1 cellular context compared by ENCODE assay signal in genomic region chr5:17343675-17344074, GRCh38.
A peak's percentile ranks its signal among the peaks of the same experiment; 100 is the strongest.
TF ChIP-seq lines count a peak whose summit lies in the region.

No MANE protein-coding gene starts in this region.

TF ChIP-seq in HEK293, 187 proteins besides CTCF, POLR2A, EP300 and RAD21 (continued from another document and continues in another):
- peak; percentile 78 for TF ChIP-seq ZNF639 (tag by site-specific recombination; IDR thresholded peaks at IDR 0.05)
- no peak for TF ChIP-seq ZNF768 (tag by site-specific recombination; IDR thresholded peaks at IDR 0.05)
- no peak for TF ChIP-seq ZBTB1 (tag by site-specific recombination; IDR thresholded peaks at IDR 0.05)
- TF ChIP-seq ZNF214 (tag by site-specific recombination; IDR thresholded peaks at IDR 0.05; ENCODE audit: borderline replicate concordance): no peak
- TF ChIP-seq ZNF423 (tag by site-specific recombination; IDR thresholded peaks at IDR 0.05): no peak
- TF ChIP-seq KLF10 (tag by site-specific recombination; IDR thresholded peaks at IDR 0.05): no peak
- TF ChIP-seq ZNF221 (tag by site-specific recombination; IDR thresholded peaks at IDR 0.05; ENCODE audit: borderline replicate concordance): no peak
- no peak for TF ChIP-seq HOXA7 (CRISPR knock-in tag; IDR thresholded peaks at IDR 0.05; ENCODE audit: borderline replicate concordance)
- TF ChIP-seq BCL6B (tag by site-specific recombination; IDR thresholded peaks at IDR 0.05): peak; percentile 43; the same call in 1 of the 2 replicates
- 0 out of 2 replicates have a peak, but pooled peaks have one; percentile 15 for TF ChIP-seq ZNF335 (tag by site-specific recombination; conservative IDR thresholded peaks at IDR 0.05)
- no peak for TF ChIP-seq PRDM4 (tag by site-specific recombination; IDR thresholded peaks at IDR 0.05)
- no peak for TF ChIP-seq ZNF747 (tag by site-specific recombination; IDR thresholded peaks at IDR 0.05)
- TF ChIP-seq PRDM1 (tag by site-specific recombination; IDR thresholded peaks at IDR 0.05): no peak
- TF ChIP-seq MZF1 (tag by site-specific recombination; IDR thresholded peaks at IDR 0.05; ENCODE audit: borderline replicate concordance): no peak
- no peak for TF ChIP-seq ZNF449 (tag by site-specific recombination; IDR thresholded peaks at IDR 0.05)
- no peak for TF ChIP-seq ZNF548 (tag by site-specific recombination; IDR thresholded peaks at IDR 0.05)
- no peak for TF ChIP-seq KLF9 (tag by site-specific recombination; IDR thresholded peaks at IDR 0.05; ENCODE audit: low read depth)
- peak; percentile 34; the same call in 1 of the 2 replicates for TF ChIP-seq OSR2 (tag by site-specific recombination; IDR thresholded peaks at IDR 0.05)
- TF ChIP-seq ZNF398 (tag by site-specific recombination; IDR thresholded peaks at IDR 0.05): 0 out of 2 replicates have a peak, but pooled peaks have one; percentile 15
- no peak for TF ChIP-seq ZNF530 (tag by site-specific recombination; IDR thresholded peaks at IDR 0.05; ENCODE audit: low read depth)
- no peak for TF ChIP-seq ZBTB21 (tag by site-specific recombination; IDR thresholded peaks at IDR 0.05)
- TF ChIP-seq ZBTB20 (tag by site-specific recombination; IDR thresholded peaks at IDR 0.05): no peak
- TF ChIP-seq ZNF501 (tag by site-specific recombination; IDR thresholded peaks at IDR 0.05): no peak
- TF ChIP-seq ZNF19 (tag by site-specific recombination; IDR thresholded peaks at IDR 0.05; ENCODE audit: low read depth): no peak
- no peak for TF ChIP-seq ZNF341 (tag by site-specific recombination; IDR thresholded peaks at IDR 0.05; ENCODE audit: low read depth)
- no peak for TF ChIP-seq GLIS1 (tag by site-specific recombination; IDR thresholded peaks at IDR 0.05)
- no peak for TF ChIP-seq ZNF560 (tag by site-specific recombination; IDR thresholded peaks at IDR 0.05; ENCODE audit: borderline replicate concordance)
- TF ChIP-seq ZNF600 (tag by site-specific recombination; IDR thresholded peaks at IDR 0.05): peak; percentile 62; the same call in 1 of the 2 replicates
- TF ChIP-seq PRDM6 (tag by site-specific recombination; IDR thresholded peaks at IDR 0.05): peak; percentile 92
- TF ChIP-seq ZSCAN4 (tag by site-specific recombination; IDR thresholded peaks at IDR 0.05): no peak
- TF ChIP-seq ZNF707 (tag by site-specific recombination; IDR thresholded peaks at IDR 0.05): no peak
- TF ChIP-seq BCL11A (tag by site-specific recombination; IDR thresholded peaks at IDR 0.05; ENCODE audit: low read depth): no peak
- TF ChIP-seq ZNF585B (tag by site-specific recombination; IDR thresholded peaks at IDR 0.05): no peak
- no peak for TF ChIP-seq ZNF777 (tag by site-specific recombination; IDR thresholded peaks at IDR 0.05; ENCODE audit: borderline replicate concordance)
- peak; percentile 75 for TF ChIP-seq ZNF629 (tag by site-specific recombination; IDR thresholded peaks at IDR 0.05)
- no peak for TF ChIP-seq ZFP69B (tag by site-specific recombination; IDR thresholded peaks at IDR 0.05)
- TF ChIP-seq ZNF660 (tag by site-specific recombination; IDR thresholded peaks at IDR 0.05): no peak
- no peak for TF ChIP-seq HOXC10 (CRISPR knock-in tag; IDR thresholded peaks at IDR 0.05)
- TF ChIP-seq ZNF518A (tag by site-specific recombination; conservative IDR thresholded peaks at IDR 0.05; ENCODE audit: low read depth): no peak; the same call in 1 of the 2 replicates
- 0 out of 2 replicates have a peak, but pooled peaks have one; percentile 37 for TF ChIP-seq IKZF3 (tag by site-specific recombination; IDR thresholded peaks at IDR 0.05)
- peak; percentile 64 for TF ChIP-seq ZBTB48 (tag by site-specific recombination; IDR thresholded peaks at IDR 0.05)
- TF ChIP-seq SP2 (tag by site-specific recombination; IDR thresholded peaks at IDR 0.05): no peak
- peak; percentile 61; the same call in 1 of the 2 replicates for TF ChIP-seq ZXDB (tag by site-specific recombination; IDR thresholded peaks at IDR 0.05)
- no peak for TF ChIP-seq ZNF701 (tag by site-specific recombination; IDR thresholded peaks at IDR 0.05)
